10 cellular contexts compared by ENCODE assay signal in genomic region chr18:36015629-36016028, GRCh38. TPM values are rescaled to one million over a fixed set of nuclear protein-coding genes. Genes with fewer than 3 reads are reported as not detected.
DNase-seq lines count a peak whose midpoint lies in the region; ATAC-seq and FAIRE-seq lines count a peak whose summit lies in the region.
"Had no signal": no experiment of that assay in that cellular context is flagged by ENCODE, and none has a peak within 500 bp of the region (broad histone marks: within the 10 kb centered on the region; RNA-seq: fewer than 3 reads in every experiment).

No MANE protein-coding gene starts in this region.

- peak overlapping the region in 1 of 8 donors; percentile 16 for H3K4me3 Mint-ChIP-seq in naive B cell

- DNase-seq in naive B cell (peak; percentile 67), NCI-H146 treated with DMSO at 0.1 percent for 48 hours (lab: John Stamatoyannopoulos, UW; ENCODE audit: unreplicated experiment) (no peak), Right ventricle myocardium superior (no peak), RCC 7860 (ENCODE audit: low spot score) (no peak)
- DNase-seq: activated CD4-positive, alpha-beta T cell treated with anti-CD3 and anti-CD28 coated beads, Interleukin-2, amount 50 U/mL, for 1 hour; DMS153 had no signal

- peaks cover 23 to 33% (median 27%) of the 10 kb centered on the region in 3 donors for H3K4me1 Mint-ChIP-seq in naive B cell

- no peak for FAIRE-seq in RCC 7860 (lab: Jason Lieb, UNC)
- FAIRE-seq: H54 had no signal

- H3K27me3 Mint-ChIP-seq in naive B cell, result no peaks in the 10 kb centered on the region

- no peaks in the 10 kb centered on the region for H3K9me3 Mint-ChIP-seq in naive B cell

- ATAC-seq in GM18907 (IDR thresholded peaks at IDR 0.05; ENCODE audit: unreplicated experiment), result peak; percentile 94
- peak; percentile 95 for ATAC-seq in GM21786 (IDR thresholded peaks at IDR 0.05; ENCODE audit: unreplicated experiment)
- peak; percentile 89 for ATAC-seq in HG03280 (IDR thresholded peaks at IDR 0.05; ENCODE audit: unreplicated experiment)
- peak; percentile 91 for ATAC-seq in naive B cell (ENCODE audit: low read depth in 2 of 2)
- ATAC-seq in Right ventricle myocardium superior (ENCODE audit: poor library complexity), result no peak

- intact Hi-C loops in Right ventricle myocardium superior (cut with DNase I), result loop anchor here (5.0 kb wide), 2 partner anchors 82 to 267 kb away; no protein-coding TSS in a partner anchor

- no peaks in the 10 kb centered on the region for H3K36me3 Mint-ChIP-seq in naive B cell

- H3K27ac Mint-ChIP-seq in naive B cell, result peak overlapping the region in 3 of 6 donors; percentile 0 to 30 (median 8)

RNA-seq across cellular contexts. Expression of gene RPRD1A, which starts 51.7 kb away (rescaled TPM):
- 10 to 100 TPM; 10.9 to 25.4 (median 20.4) TPM for polyA plus RNA-seq in naive B cell (ENCODE audit: low read depth in 6 of 6)
- total RNA-seq in Right ventricle myocardium superior, result 47.7 TPM
